1 cellular context compared by ENCODE assay signal in genomic region chr5:104778-105296, GRCh38.
TF ChIP-seq lines count a peak whose summit lies in the region.

No MANE protein-coding gene starts in this region.

TF ChIP-seq in GM23338, 12 proteins besides CTCF, POLR2A, EP300 and RAD21 (continued from another document):
- no peak for TF ChIP-seq ZNF462 (CRISPR knock-in tag; IDR thresholded peaks at IDR 0.05)
TF ChIP-seq in GM23338: peak in this region for 0.
